In genomic region chrX:154437971-154438893, GRCh38 we compare ENCODE assay signal across 1 cellular context.
A peak's percentile ranks its signal among the peaks of the same experiment; 100 is the strongest.
TF ChIP-seq lines count a peak whose summit lies in the region.

No MANE protein-coding gene starts in this region.

TF ChIP-seq in GM12878, 131 proteins besides CTCF, POLR2A, EP300 and RAD21:
- TF ChIP-seq, protein P1, sequence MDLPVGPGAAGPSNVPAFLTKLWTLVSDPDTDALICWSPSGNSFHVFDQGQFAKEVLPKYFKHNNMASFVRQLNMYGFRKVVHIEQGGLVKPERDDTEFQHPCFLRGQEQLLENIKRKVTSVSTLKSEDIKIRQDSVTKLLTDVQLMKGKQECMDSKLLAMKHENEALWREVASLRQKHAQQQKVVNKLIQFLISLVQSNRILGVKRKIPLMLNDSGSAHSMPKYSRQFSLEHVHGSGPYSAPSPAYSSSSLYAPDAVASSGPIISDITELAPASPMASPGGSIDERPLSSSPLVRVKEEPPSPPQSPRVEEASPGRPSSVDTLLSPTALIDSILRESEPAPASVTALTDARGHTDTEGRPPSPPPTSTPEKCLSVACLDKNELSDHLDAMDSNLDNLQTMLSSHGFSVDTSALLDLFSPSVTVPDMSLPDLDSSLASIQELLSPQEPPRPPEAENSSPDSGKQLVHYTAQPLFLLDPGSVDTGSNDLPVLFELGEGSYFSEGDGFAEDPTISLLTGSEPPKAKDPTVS (IDR thresholded peaks at IDR 0.05; ENCODE audit: low read depth, low read length), result no peak
- TF ChIP-seq MTA3 (IDR thresholded peaks at IDR 0.05; ENCODE audit: borderline replicate concordance, low read length) (no peak), PML (IDR thresholded peaks at IDR 0.05; ENCODE audit: low read length) (no peak)
- TF ChIP-seq, protein P2, sequence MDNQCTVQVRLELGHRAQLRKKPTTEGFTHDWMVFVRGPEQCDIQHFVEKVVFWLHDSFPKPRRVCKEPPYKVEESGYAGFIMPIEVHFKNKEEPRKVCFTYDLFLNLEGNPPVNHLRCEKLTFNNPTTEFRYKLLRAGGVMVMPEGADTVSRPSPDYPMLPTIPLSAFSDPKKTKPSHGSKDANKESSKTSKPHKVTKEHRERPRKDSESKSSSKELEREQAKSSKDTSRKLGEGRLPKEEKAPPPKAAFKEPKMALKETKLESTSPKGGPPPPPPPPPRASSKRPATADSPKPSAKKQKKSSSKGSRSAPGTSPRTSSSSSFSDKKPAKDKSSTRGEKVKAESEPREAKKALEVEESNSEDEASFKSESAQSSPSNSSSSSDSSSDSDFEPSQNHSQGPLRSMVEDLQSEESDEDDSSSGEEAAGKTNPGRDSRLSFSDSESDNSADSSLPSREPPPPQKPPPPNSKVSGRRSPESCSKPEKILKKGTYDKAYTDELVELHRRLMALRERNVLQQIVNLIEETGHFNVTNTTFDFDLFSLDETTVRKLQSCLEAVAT (IDR thresholded peaks at IDR 0.05), result peak; percentile 54; the same call in 1 of the 2 replicates
